Comparison of ENCODE assay signal across 8 cellular contexts in genomic region chr4:184396001-184396400, GRCh38.
DNase-seq lines count a peak whose midpoint lies in the region; ATAC-seq and TF ChIP-seq lines count a peak whose summit lies in the region.

No MANE protein-coding gene starts in this region.

- in situ Hi-C loops in GM13976 (cut with MboI; ENCODE audit: low sequenced_read_pairs, unreplicated experiment): no loop called here

- no peak overlapping the region for H3K4me3 Mint-ChIP-seq in activated T-cell treated with anti-CD3 and anti-CD28 coated beads, Interleukin-2, amount 50 U/mL, for 72 hours
- no peak overlapping the region for H3K4me3 Mint-ChIP-seq in activated CD8-positive, alpha-beta memory T cell treated with anti-CD3 and anti-CD28 coated beads, Interleukin-2, amount 10 ng/mL, durations not matched to agents 7 days and 5 days

- peak; percentile 92 for ATAC-seq in GM19468 (IDR thresholded peaks at IDR 0.05; ENCODE audit: extremely low read depth, unreplicated experiment)
- ATAC-seq in HG03378 (IDR thresholded peaks at IDR 0.05; ENCODE audit: unreplicated experiment): peak; percentile 85
- no peak for ATAC-seq in activated T-cell treated with anti-CD3 and anti-CD28 coated beads, Interleukin-2, amount 50 U/mL, for 72 hours (replicated peaks in 1 of 2)
- no peak for ATAC-seq in activated CD8-positive, alpha-beta memory T cell treated with anti-CD3 and anti-CD28 coated beads, Interleukin-2, amount 10 ng/mL, durations not matched to agents 7 days and 5 days

- peak; percentile 72 for DNase-seq in GM13976 (ENCODE audit: low spot score)
- DNase-seq in esophagus squamous epithelium (lab: John Stamatoyannopoulos, UW): no peak
- DNase-seq in activated T-cell treated with anti-CD3 and anti-CD28 coated beads, Interleukin-2, amount 50 U/mL, for 72 hours: no peak
- no peak for DNase-seq in DMS 273 (lab: John Stamatoyannopoulos, UW; ENCODE audit: unreplicated experiment)
- DNase-seq in hippocampal formation (lab: John Stamatoyannopoulos, UW): no peak
- no peak for DNase-seq in activated CD8-positive, alpha-beta memory T cell treated with anti-CD3 and anti-CD28 coated beads, Interleukin-2, amount 10 ng/mL, durations not matched to agents 7 days and 5 days

- WGBS in esophagus squamous epithelium, 2 donors: 85 to 93% methylated on average over 14 of the region's 14 CpGs

- H3K27ac Mint-ChIP-seq in activated T-cell treated with anti-CD3 and anti-CD28 coated beads, Interleukin-2, amount 50 U/mL, for 72 hours: no peak overlapping the region
- H3K27ac Mint-ChIP-seq in activated CD8-positive, alpha-beta memory T cell treated with anti-CD3 and anti-CD28 coated beads, Interleukin-2, amount 10 ng/mL, durations not matched to agents 7 days and 5 days: no peak overlapping the region

- TF ChIP-seq CTCF in GM13976 (IDR thresholded peaks at IDR 0.05; ENCODE audit: borderline replicate concordance, control extremely low read depth, extremely low read depth, insufficient read depth, missing control alignments) (no peak), esophagus squamous epithelium (IDR thresholded peaks at IDR 0.05) (no peak)

- no peaks in the 10 kb centered on the region for H3K27me3 Mint-ChIP-seq in activated T-cell treated with anti-CD3 and anti-CD28 coated beads, Interleukin-2, amount 50 U/mL, for 72 hours (ENCODE audit: low read depth)
- no peaks in the 10 kb centered on the region for H3K27me3 Mint-ChIP-seq in activated CD8-positive, alpha-beta memory T cell treated with anti-CD3 and anti-CD28 coated beads, Interleukin-2, amount 10 ng/mL, durations not matched to agents 7 days and 5 days

- H3K4me3 ChIP-seq in esophagus squamous epithelium: no peak overlapping the region

- H3K4me1 ChIP-seq in esophagus squamous epithelium: peaks cover 8 to 44% (median 18%) of the 10 kb centered on the region in 3 donors

- no peak for TF ChIP-seq POLR2A in esophagus squamous epithelium (IDR thresholded peaks at IDR 0.05)

- CTCF ChIA-PET in activated CD8-positive, alpha-beta memory T cell treated with anti-CD3 and anti-CD28 coated beads, Interleukin-2, amount 10 ng/mL, durations not matched to agents 7 days and 5 days (lab: Charles Lee): interaction anchor here (1.0 kb wide), 1 partner anchor 108 kb away, joined by 3 read pairs; no protein-coding TSS in a partner anchor

- peaks cover 38% of the 10 kb centered on the region for H3K4me1 Mint-ChIP-seq in activated T-cell treated with anti-CD3 and anti-CD28 coated beads, Interleukin-2, amount 50 U/mL, for 72 hours (ENCODE audit: low read depth)
- H3K4me1 Mint-ChIP-seq in activated CD8-positive, alpha-beta memory T cell treated with anti-CD3 and anti-CD28 coated beads, Interleukin-2, amount 10 ng/mL, durations not matched to agents 7 days and 5 days: peaks cover 42% of the 10 kb centered on the region

- peaks cover 13 to 33% of the 10 kb centered on the region in 2 donors for H3K36me3 Mint-ChIP-seq in activated T-cell treated with anti-CD3 and anti-CD28 coated beads, Interleukin-2, amount 50 U/mL, for 72 hours (ENCODE audit: insufficient read depth in 2 of 2)
- H3K36me3 Mint-ChIP-seq in activated CD8-positive, alpha-beta memory T cell treated with anti-CD3 and anti-CD28 coated beads, Interleukin-2, amount 10 ng/mL, durations not matched to agents 7 days and 5 days: peaks cover 86% of the 10 kb centered on the region

- intact Hi-C loops in esophagus squamous epithelium (cut with DNase I): no loop called here

- H3K9me3 ChIP-seq in esophagus squamous epithelium: no peaks in the 10 kb centered on the region

- no peaks in the 10 kb centered on the region for H3K27me3 ChIP-seq in esophagus squamous epithelium

- peaks cover 0 to 96% (median 21%) of the 10 kb centered on the region in 3 donors for H3K36me3 ChIP-seq in esophagus squamous epithelium

- H3K27ac ChIP-seq in esophagus squamous epithelium: peak overlapping the region in 3 of 4 donors; percentile 61 to 71 (median 66)

- H3K9me3 Mint-ChIP-seq in activated T-cell treated with anti-CD3 and anti-CD28 coated beads, Interleukin-2, amount 50 U/mL, for 72 hours: no peaks in the 10 kb centered on the region
- H3K9me3 Mint-ChIP-seq in activated CD8-positive, alpha-beta memory T cell treated with anti-CD3 and anti-CD28 coated beads, Interleukin-2, amount 10 ng/mL, durations not matched to agents 7 days and 5 days (ENCODE audit: low read depth): no peaks in the 10 kb centered on the region

Comparison
In these comparisons a context has a peak if more than half of its experiments do, and no peak if none do; other contexts are left out.
1. ATAC-seq: peak in GM19468 (single experiment) and HG03378 (single experiment); none in activated T-cell treated with anti-CD3 and anti-CD28 coated beads, Interleukin-2, amount 50 U/mL, for 72 hours (0 of 2) and activated CD8-positive, alpha-beta memory T cell treated with anti-CD3 and anti-CD28 coated beads, Interleukin-2, amount 10 ng/mL, durations not matched to agents 7 days and 5 days (single experiment).